8 cellular contexts compared by ENCODE assay signal in genomic region chr10:101066890-101067355, GRCh38. TPM values are rescaled to one million over a fixed set of nuclear protein-coding genes. Genes with fewer than 3 reads are reported as not detected.
DNase-seq lines count a peak whose midpoint lies in the region; ATAC-seq lines count a peak whose summit lies in the region.

No MANE protein-coding gene starts in this region.

- H3K4me3 ChIP-seq in CD4-positive, CD25-positive, alpha-beta regulatory T cell (ENCODE audit: low read depth, low read length), result peak overlapping the region; percentile 55
- peak overlapping the region; percentile 86 for H3K4me3 ChIP-seq in naive thymus-derived CD4-positive, alpha-beta T cell (ENCODE audit: low read length)

- no peaks in the 10 kb centered on the region for H3K9me3 ChIP-seq in CD4-positive, CD25-positive, alpha-beta regulatory T cell (ENCODE audit: control insufficient read depth in 2 of 2, low read length in 2 of 2)
- no peaks in the 10 kb centered on the region for H3K9me3 ChIP-seq in naive thymus-derived CD4-positive, alpha-beta T cell (ENCODE audit: control insufficient read depth in 2 of 3, low read length in 3 of 3)

- no peaks in the 10 kb centered on the region for H3K9me3 Mint-ChIP-seq in CD4-positive, CD25-positive, alpha-beta regulatory T cell
- no peaks in the 10 kb centered on the region for H3K9me3 Mint-ChIP-seq in dendritic cell treated with granulocyte-macrophage colony-stimulating factor and Interleukin-4, amounts not matched to agents 40 ng/mL and 50 ng/mL, for 4 days
- H3K9me3 Mint-ChIP-seq in naive thymus-derived CD4-positive, alpha-beta T cell, result no peaks in the 10 kb centered on the region

- no peak for DNase-seq in CD4-positive, CD25-positive, alpha-beta regulatory T cell
- peak; percentile 19 for DNase-seq in NCI-H146 treated with DMSO at 0.1 percent for 48 hours (lab: John Stamatoyannopoulos, UW; ENCODE audit: unreplicated experiment)
- DNase-seq in naive thymus-derived CD4-positive, alpha-beta T cell, result peak in 1 of 9 donors; percentile 12
- DNase-seq in NCI-H2029 treated with DMSO at 0.1 percent for 48 hours (lab: John Stamatoyannopoulos, UW), result no peak
- no peak for DNase-seq in midbrain (lab: John Stamatoyannopoulos, UW)
- no peak for DNase-seq in central memory CD4-positive, alpha-beta T cell

- peaks cover 25% of the 10 kb centered on the region for H3K27me3 ChIP-seq in CD4-positive, CD25-positive, alpha-beta regulatory T cell (ENCODE audit: control insufficient read depth, insufficient read depth, low read length)
- peaks cover 12 to 26% of the 10 kb centered on the region in 2 donors for H3K27me3 ChIP-seq in naive thymus-derived CD4-positive, alpha-beta T cell (ENCODE audit: control insufficient read depth in 2 of 2, insufficient read depth in 2 of 2, low read length in 2 of 2)

- H3K27me3 Mint-ChIP-seq in CD4-positive, CD25-positive, alpha-beta regulatory T cell, result peaks cover 49% of the 10 kb centered on the region
- H3K27me3 Mint-ChIP-seq in dendritic cell treated with granulocyte-macrophage colony-stimulating factor and Interleukin-4, amounts not matched to agents 40 ng/mL and 50 ng/mL, for 4 days, result peaks cover 56% of the 10 kb centered on the region
- peaks cover 34 to 53% (median 39%) of the 10 kb centered on the region in 5 donors for H3K27me3 Mint-ChIP-seq in naive thymus-derived CD4-positive, alpha-beta T cell

- peaks cover 1 to 38% (median 9%) of the 10 kb centered on the region in 4 donors for H3K4me1 Mint-ChIP-seq in CD4-positive, CD25-positive, alpha-beta regulatory T cell
- peaks cover 90% of the 10 kb centered on the region for H3K4me1 Mint-ChIP-seq in dendritic cell treated with granulocyte-macrophage colony-stimulating factor and Interleukin-4, amounts not matched to agents 40 ng/mL and 50 ng/mL, for 4 days (ENCODE audit: low read depth)
- peaks cover 7 to 37% (median 21%) of the 10 kb centered on the region in 7 donors for H3K4me1 Mint-ChIP-seq in naive thymus-derived CD4-positive, alpha-beta T cell

- no peaks in the 10 kb centered on the region for H3K36me3 ChIP-seq in CD4-positive, CD25-positive, alpha-beta regulatory T cell (ENCODE audit: control insufficient read depth, insufficient read depth, low read length)
- H3K36me3 ChIP-seq in naive thymus-derived CD4-positive, alpha-beta T cell (ENCODE audit: control insufficient read depth in 2 of 3, insufficient read depth in 3 of 3, low read length in 3 of 3), result no peaks in the 10 kb centered on the region

- H3K27ac ChIP-seq in CD4-positive, CD25-positive, alpha-beta regulatory T cell (ENCODE audit: insufficient read depth, low read length, poor library complexity, severe bottlenecking), result no peak overlapping the region
- H3K27ac ChIP-seq in naive thymus-derived CD4-positive, alpha-beta T cell (ENCODE audit: low read depth, low read length), result no peak overlapping the region

- H3K27ac Mint-ChIP-seq in CD4-positive, CD25-positive, alpha-beta regulatory T cell, result peak overlapping the region in 1 of 3 donors; percentile 12
- H3K27ac Mint-ChIP-seq in dendritic cell treated with granulocyte-macrophage colony-stimulating factor and Interleukin-4, amounts not matched to agents 40 ng/mL and 50 ng/mL, for 4 days, result peak overlapping the region; percentile 85
- no peak overlapping the region for H3K27ac Mint-ChIP-seq in naive thymus-derived CD4-positive, alpha-beta T cell

- intact Hi-C loops in dendritic cell treated with granulocyte-macrophage colony-stimulating factor and Interleukin-4, amounts not matched to agents 40 ng/mL and 50 ng/mL, for 4 days (cut with micrococcal nuclease), result loop anchor here (2.0 kb wide), 2 partner anchors 26 to 48 kb away; no protein-coding TSS in a partner anchor
- intact Hi-C loops in naive thymus-derived CD4-positive, alpha-beta T cell (cut with micrococcal nuclease), result loop anchor here (1.0 to 5.0 kb wide), 3 partner anchors 26 to 505 kb away; no protein-coding TSS in a partner anchor

- H3K4me1 ChIP-seq in CD4-positive, CD25-positive, alpha-beta regulatory T cell (ENCODE audit: control insufficient read depth, insufficient read depth, low read length, poor library complexity, severe bottlenecking), result peaks cover 35% of the 10 kb centered on the region
- peaks cover 11 to 29% of the 10 kb centered on the region in 2 donors for H3K4me1 ChIP-seq in naive thymus-derived CD4-positive, alpha-beta T cell (ENCODE audit: control insufficient read depth in 2 of 2, insufficient read depth in 2 of 2, low read length in 2 of 2)

- CTCF ChIA-PET in naive thymus-derived CD4-positive, alpha-beta T cell (lab: Charles Lee), result interaction anchor here (0.6 to 3.3 kb wide), 10 partner anchors 9 to 154 kb away, joined by 3 to 18 read pairs (median 5); partner anchors contain the start of genes PDZD7, SFXN3 and SLF2

- peak overlapping the region; percentile 91 to 100 (median 94) for H3K4me3 Mint-ChIP-seq in CD4-positive, CD25-positive, alpha-beta regulatory T cell
- peak overlapping the region; percentile 79 for H3K4me3 Mint-ChIP-seq in dendritic cell treated with granulocyte-macrophage colony-stimulating factor and Interleukin-4, amounts not matched to agents 40 ng/mL and 50 ng/mL, for 4 days
- H3K4me3 Mint-ChIP-seq in naive thymus-derived CD4-positive, alpha-beta T cell, result peak overlapping the region; percentile 84 to 94 (median 90)

- no peak for ATAC-seq in CD4-positive, CD25-positive, alpha-beta regulatory T cell (ENCODE audit: low read depth in 2 of 2)
- ATAC-seq in naive thymus-derived CD4-positive, alpha-beta T cell, result no peak
- ATAC-seq in GM21576 (IDR thresholded peaks at IDR 0.05; ENCODE audit: unreplicated experiment), result no peak

- POLR2A ChIA-PET in naive thymus-derived CD4-positive, alpha-beta T cell (lab: Charles Lee), result interaction anchor here (0.8 to 1.6 kb wide), 2 partner anchors 23 to 26 kb away, joined by 4 read pairs; no protein-coding TSS in a partner anchor

- peaks cover 3% of the 10 kb centered on the region for H3K36me3 Mint-ChIP-seq in CD4-positive, CD25-positive, alpha-beta regulatory T cell
- no peaks in the 10 kb centered on the region for H3K36me3 Mint-ChIP-seq in dendritic cell treated with granulocyte-macrophage colony-stimulating factor and Interleukin-4, amounts not matched to agents 40 ng/mL and 50 ng/mL, for 4 days (ENCODE audit: low read depth)
- H3K36me3 Mint-ChIP-seq in naive thymus-derived CD4-positive, alpha-beta T cell, result peaks cover 0 to 2% (median 0%) of the 10 kb centered on the region in 5 donors

RNA-seq across cellular contexts. Expression of gene KAZALD1, which starts 5.1 kb away (rescaled TPM):
- total RNA-seq in CD4-positive, CD25-positive, alpha-beta regulatory T cell, result not detected
- under 1 TPM in 1 of 4 donors, not detected in 3; 0.62 TPM for polyA plus RNA-seq in CD4-positive, CD25-positive, alpha-beta regulatory T cell
- 1 to 10 TPM in 1 of 5 experiments, under 1 TPM in 2, not detected in 2; 0.22 to 1.5 (median 0.29) TPM for total RNA-seq in naive thymus-derived CD4-positive, alpha-beta T cell
- not detected for polyA plus RNA-seq in naive thymus-derived CD4-positive, alpha-beta T cell

RNA-seq across cellular contexts. Expression of gene SFXN3, which starts 35.9 kb away (rescaled TPM):
- total RNA-seq in CD4-positive, CD25-positive, alpha-beta regulatory T cell, result 70.4 TPM
- polyA plus RNA-seq in CD4-positive, CD25-positive, alpha-beta regulatory T cell, result 10 to 100 TPM; 17.7 to 21.1 (median 20.2) TPM
- total RNA-seq in naive thymus-derived CD4-positive, alpha-beta T cell, result 10 to 100 TPM; 33.7 to 90.4 (median 48.4) TPM
- 10 to 100 TPM; 12.6 to 13.2 TPM for polyA plus RNA-seq in naive thymus-derived CD4-positive, alpha-beta T cell

RNA-seq across cellular contexts. Expression of gene PDZD7, which starts 36.0 kb away (rescaled TPM):
- total RNA-seq in CD4-positive, CD25-positive, alpha-beta regulatory T cell, result 3.5 TPM
- polyA plus RNA-seq in CD4-positive, CD25-positive, alpha-beta regulatory T cell, result 1 to 10 TPM in 1 of 4 donors, under 1 TPM in 3; 0.59 to 1.1 (median 0.70) TPM
- 1 to 10 TPM in 3 of 5 experiments, under 1 TPM in 2; 0.65 to 2.8 (median 1.8) TPM for total RNA-seq in naive thymus-derived CD4-positive, alpha-beta T cell
- polyA plus RNA-seq in naive thymus-derived CD4-positive, alpha-beta T cell, result 1 to 10 TPM in 1 of 2 donors, under 1 TPM in 1; 0.71 to 1.1 TPM
